Comparison of ENCODE assay signal across 9 cellular contexts in genomic region chr5:132221781-132222648, GRCh38. TPM values are rescaled to one million over a fixed set of nuclear protein-coding genes. Genes with fewer than 3 reads are reported as not detected.
A peak's percentile ranks its signal among the peaks of the same experiment; 100 is the strongest.
DNase-seq lines count a peak whose midpoint lies in the region; ATAC-seq and TF ChIP-seq lines count a peak whose summit lies in the region.
"Had no signal": no experiment of that assay in that cellular context is flagged by ENCODE, and none has a peak within 500 bp of the region (broad histone marks: within the 10 kb centered on the region; RNA-seq: fewer than 3 reads in every experiment).

No MANE protein-coding gene starts in this region.

- peaks cover 0 to 2% of the 10 kb centered on the region in 2 donors for H3K4me1 Mint-ChIP-seq in effector memory CD8-positive, alpha-beta T cell (ENCODE audit: low read depth in 2 of 2)
- H3K4me1 Mint-ChIP-seq: central memory CD8-positive, alpha-beta T cell had no signal

- H3K4me3 ChIP-seq in lung = no peak overlapping the region
- H3K4me3 ChIP-seq in urinary bladder (ENCODE audit: low read depth, low read length) = no peak overlapping the region

- no peak overlapping the region for H3K4me3 Mint-ChIP-seq in effector memory CD8-positive, alpha-beta T cell
- H3K4me3 Mint-ChIP-seq: central memory CD8-positive, alpha-beta T cell; T-helper 1 cell treated with Interleukin-12 subunit alpha and Interleukin-12 subunit beta and Interleukin-4 antibody, amounts not matched to agents 30 μg/mL and 1 μg/mL, for 36 hours had no signal

- H3K27ac ChIP-seq in lung (ENCODE audit: low read depth in 1 of 2, low read length in 1 of 2) = peak overlapping the region in 1 of 2 donors; percentile 65
- H3K27ac ChIP-seq in urinary bladder (ENCODE audit: low read depth) = peak overlapping the region; percentile 70

- no peaks in the 10 kb centered on the region for H3K27me3 Mint-ChIP-seq in effector memory CD8-positive, alpha-beta T cell
- H3K27me3 Mint-ChIP-seq: central memory CD8-positive, alpha-beta T cell had no signal

- no peaks in the 10 kb centered on the region for H3K9me3 ChIP-seq in lung (ENCODE audit: control insufficient read depth in 2 of 2, insufficient read depth in 1 of 2, low read length in 1 of 2)

- no peaks in the 10 kb centered on the region for H3K36me3 Mint-ChIP-seq in effector memory CD8-positive, alpha-beta T cell (ENCODE audit: insufficient read depth)

- 77 to 86% methylated on average over 7 of the region's 7 CpGs for WGBS in lung, 2 donors
- WGBS in urinary bladder = 30% methylated on average over 7 of the region's 7 CpGs

- H3K4me1 ChIP-seq in lung (ENCODE audit: control insufficient read depth in 2 of 2, insufficient read depth in 2 of 2, low read length in 2 of 2) = peaks cover 26 to 36% of the 10 kb centered on the region in 2 donors
- no peaks in the 10 kb centered on the region for H3K4me1 ChIP-seq in urinary bladder (ENCODE audit: insufficient read depth)

- H3K36me3 ChIP-seq in lung (ENCODE audit: control insufficient read depth in 2 of 2, insufficient read depth in 2 of 2, low read length in 2 of 2) (peaks cover 2 to 4% of the 10 kb centered on the region in 2 donors), urinary bladder (ENCODE audit: insufficient read depth) (no peaks in the 10 kb centered on the region)

- no peak for TF ChIP-seq CTCF in lung (IDR thresholded peaks at IDR 0.05; ENCODE audit: control extremely low read depth, extremely low read depth)

- H3K9me3 Mint-ChIP-seq in effector memory CD8-positive, alpha-beta T cell = no peaks in the 10 kb centered on the region
- H3K9me3 Mint-ChIP-seq: central memory CD8-positive, alpha-beta T cell; T-helper 1 cell treated with Interleukin-12 subunit alpha and Interleukin-12 subunit beta and Interleukin-4 antibody, amounts not matched to agents 30 μg/mL and 1 μg/mL, for 36 hours had no signal

- no peak overlapping the region for H3K27ac Mint-ChIP-seq in effector memory CD8-positive, alpha-beta T cell
- H3K27ac Mint-ChIP-seq: T-helper 1 cell treated with Interleukin-12 subunit alpha and Interleukin-12 subunit beta and Interleukin-4 antibody, amounts not matched to agents 30 μg/mL and 1 μg/mL, for 36 hours had no signal

- DNase-seq in cerebellar cortex (ENCODE audit: low spot score) (peak; percentile 67), lung (ENCODE audit: low spot score) (peak; percentile 45), iPS-NIHi11 (ENCODE audit: low spot score) (no peak), NCI-H1092 (lab: John Stamatoyannopoulos, UW) (no peak)
- no peak for DNase-seq in effector memory CD8-positive, alpha-beta T cell

- ATAC-seq in HG02852 (IDR thresholded peaks at IDR 0.05; ENCODE audit: unreplicated experiment) (peak; percentile 7), lung (ENCODE audit: insufficient read depth, low FRiP score) (no peak)
- no peak for ATAC-seq in effector memory CD8-positive, alpha-beta T cell (replicated peaks)

- no peaks in the 10 kb centered on the region for H3K27me3 ChIP-seq in lung (ENCODE audit: control insufficient read depth, insufficient read depth)

RNA-seq across cellular contexts. Expression of gene P4HA2, which starts 5.6 kb away (rescaled TPM):
- total RNA-seq in lung (10 to 100 TPM; 37.8 to 62.3 TPM), urinary bladder (102 TPM)
- polyA plus RNA-seq in lung (10 to 100 TPM; 20.3 to 36.5 TPM), urinary bladder (44.2 TPM)

RNA-seq across cellular contexts. Expression of gene PDLIM4, which starts 35.5 kb away (rescaled TPM):
- total RNA-seq in lung (10 to 100 TPM in 1 of 2 donors, 1 to 10 TPM in 1; 7.3 to 13.8 TPM), urinary bladder (17.4 TPM)
- polyA plus RNA-seq in lung (10 to 100 TPM in 1 of 2 donors, 1 to 10 TPM in 1; 8.3 to 10.9 TPM), urinary bladder (114 TPM)

Comparison
In these comparisons a context has a peak if more than half of its experiments do, and no peak if none do; other contexts are left out.
1. DNase-seq: peak in cerebellar cortex (single experiment) and lung (single experiment); none in iPS-NIHi11 (single experiment), effector memory CD8-positive, alpha-beta T cell (0 of 3) and NCI-H1092 (single experiment).